12 cellular contexts compared by ENCODE assay signal in genomic region chr3:194861375-194861774, GRCh38.
"Had no signal": no experiment of that assay in that cellular context is flagged by ENCODE, and none has a peak within 500 bp of the region (broad histone marks: within the 10 kb centered on the region; RNA-seq: fewer than 3 reads in every experiment).

No MANE protein-coding gene starts in this region.

- DNase-seq: activated CD4-positive, alpha-beta T cell treated with anti-CD3 and anti-CD28 coated beads, Interleukin-2, amount 10 ng/mL, durations not matched to agents 24 days and 14 days; activated CD8-positive, alpha-beta T cell treated with anti-CD3 and anti-CD28 coated beads for 36 hours; activated naive CD4-positive, alpha-beta T cell treated with anti-CD3 and anti-CD28 coated beads for 36 hours; activated T-cell treated with anti-CD3 and anti-CD28 coated beads, Interleukin-2, amount 50 U/mL, for 24 hours; body of pancreas; dorsolateral prefrontal cortex; endodermal cell; foreskin fibroblast; natural killer cell; spleen; stimulated activated CD4-positive, alpha-beta T cell treated with anti-CD3 and anti-CD28 coated beads, Interleukin-4, amount 100 ng/mL, for 4 hours; stimulated activated naive CD4-positive, alpha-beta T cell had no signal

- ATAC-seq: activated CD8-positive, alpha-beta T cell treated with anti-CD3 and anti-CD28 coated beads for 36 hours; body of pancreas had no signal
